Comparison of ENCODE assay signal across 1 cellular context in genomic region chr1:16980473-16981268, GRCh38.
TF ChIP-seq lines count a peak whose summit lies in the region.

Gene MFAP2, minus strand, starts transcription at chr1:16980620. Its CDS starts 2,347 bp downstream, at chr1:16978273.

TF ChIP-seq in HEK293, 187 proteins besides CTCF, POLR2A, EP300 and RAD21 (continued from another document):
- no peak for TF ChIP-seq ZNF398 (tag by site-specific recombination; IDR thresholded peaks at IDR 0.05)
- no peak for TF ChIP-seq ZNF391 (tag by site-specific recombination; IDR thresholded peaks at IDR 0.05; ENCODE audit: borderline replicate concordance, low read depth)
- TF ChIP-seq ZNF707 (tag by site-specific recombination; IDR thresholded peaks at IDR 0.05) = no peak
- TF ChIP-seq KLF1 (tag by site-specific recombination; IDR thresholded peaks at IDR 0.05) = no peak
- TF ChIP-seq ZNF558 (tag by site-specific recombination; IDR thresholded peaks at IDR 0.05) = no peak
- no peak for TF ChIP-seq ZNF629 (tag by site-specific recombination; IDR thresholded peaks at IDR 0.05)
- TF ChIP-seq ZNF121 (tag by site-specific recombination; IDR thresholded peaks at IDR 0.05) = peak; percentile 85
- no peak for TF ChIP-seq ZNF16 (tag by site-specific recombination; IDR thresholded peaks at IDR 0.05; ENCODE audit: low read depth)
- peak; percentile 49; the same call in 1 of the 2 replicates for TF ChIP-seq ZFP69B (tag by site-specific recombination; IDR thresholded peaks at IDR 0.05)
- TF ChIP-seq ZNF37A (tag by site-specific recombination; IDR thresholded peaks at IDR 0.05) = no peak
- TF ChIP-seq ZNF692 (tag by site-specific recombination; IDR thresholded peaks at IDR 0.05) = peak; percentile 74
- TF ChIP-seq ZSCAN5A (tag by site-specific recombination; IDR thresholded peaks at IDR 0.05) = no peak
- no peak for TF ChIP-seq ZNF433 (tag by site-specific recombination; IDR thresholded peaks at IDR 0.05; ENCODE audit: low read depth)
- TF ChIP-seq HIC1 (tag by site-specific recombination; IDR thresholded peaks at IDR 0.05) = 0 out of 2 replicates have a peak, but pooled peaks have one; percentile 51
- TF ChIP-seq EGR2 (tag by site-specific recombination; IDR thresholded peaks at IDR 0.05; ENCODE audit: low read depth) = no peak
- no peak for TF ChIP-seq ZNF571 (tag by site-specific recombination; IDR thresholded peaks at IDR 0.05)
- TF ChIP-seq ZNF580 (tag by site-specific recombination; IDR thresholded peaks at IDR 0.05) = peak; percentile 87; the same call in 1 of the 2 replicates
- TF ChIP-seq ZXDB (tag by site-specific recombination; IDR thresholded peaks at IDR 0.05) = no peak
- TF ChIP-seq ZFP3 (tag by site-specific recombination; IDR thresholded peaks at IDR 0.05; ENCODE audit: low read depth) = no peak
- TF ChIP-seq ZBTB17 (tag by site-specific recombination; IDR thresholded peaks at IDR 0.05) = no peak
- no peak for TF ChIP-seq TCF7L2 (IDR thresholded peaks at IDR 0.05; ENCODE audit: borderline replicate concordance, low read depth, low read length)
- no peak for TF ChIP-seq ZNF175 (tag by site-specific recombination; IDR thresholded peaks at IDR 0.05)
- no peak for TF ChIP-seq ELK4 (IDR thresholded peaks at IDR 0.05; ENCODE audit: borderline replicate concordance, low read depth, low read length)
- TF ChIP-seq ZNF280C (tag by site-specific recombination; IDR thresholded peaks at IDR 0.05) = no peak
- TF ChIP-seq ZNF10 (tag by site-specific recombination; IDR thresholded peaks at IDR 0.05) = no peak
- no peak for TF ChIP-seq ZNF549 (tag by site-specific recombination; IDR thresholded peaks at IDR 0.05)
